In genomic region chr16:2366660-2367309, GRCh38 we compare ENCODE assay signal across 1 cellular context.
TF ChIP-seq lines count a peak whose summit lies in the region.

No MANE protein-coding gene starts in this region.

TF ChIP-seq in GM12878, 131 proteins besides CTCF, POLR2A, EP300 and RAD21 (continued from another document):
- TF ChIP-seq FOXK2 (IDR thresholded peaks at IDR 0.05) = no peak
- TF ChIP-seq POU2F2 (IDR thresholded peaks at IDR 0.05; ENCODE audit: borderline replicate concordance, low read depth, low read length) = no peak; the same call in 2 of the 3 replicates
- no peak for TF ChIP-seq MTA2 (IDR thresholded peaks at IDR 0.05; ENCODE audit: low read depth)
- TF ChIP-seq IKZF1 (conservative IDR thresholded peaks at IDR 0.05) = peak; percentile 57
- peak; percentile 45; the same call in 1 of the 2 replicates for TF ChIP-seq RUNX3 (IDR thresholded peaks at IDR 0.05; ENCODE audit: low read length)
